ENCODE assay signal across 8 cellular contexts in the genomic region with DNA sequence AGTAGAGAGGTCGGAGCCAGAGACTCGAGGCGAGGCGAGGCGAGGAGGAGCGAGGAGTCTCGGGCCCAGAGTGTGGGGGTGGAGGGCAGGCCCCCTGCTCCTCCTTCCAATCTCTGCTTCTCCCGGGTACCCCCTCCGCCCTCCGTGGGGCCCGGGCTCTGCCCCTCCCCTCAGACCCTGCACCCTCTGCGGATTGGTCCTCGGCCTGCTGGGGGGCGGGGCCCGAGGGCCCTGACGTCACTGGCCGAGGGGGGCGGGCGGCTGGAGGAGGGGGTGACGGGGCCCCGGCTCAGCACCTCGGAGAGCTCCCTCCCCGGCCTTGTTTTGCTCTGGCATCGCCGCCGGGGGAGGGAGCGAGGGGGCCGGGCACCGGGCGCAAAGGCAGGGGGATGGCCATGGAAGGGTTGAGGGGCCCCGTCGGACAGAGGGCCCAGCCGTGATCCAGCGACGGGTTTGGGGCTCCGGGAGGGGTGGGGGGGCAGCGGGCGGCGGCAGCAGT. TPM values are rescaled to one million over a fixed set of nuclear protein-coding genes. Genes with fewer than 3 reads are reported as not detected.
DNase-seq lines count a peak whose midpoint lies in the region; ATAC-seq and TF ChIP-seq lines count a peak whose summit lies in the region.

A gene (plus strand): TSS at position 282 of the 499 bp plus-strand sequence. CDS start 232 bp downstream, outside the sequence.

- no peak for TF ChIP-seq CTCF in AG09309 (IDR thresholded peaks at IDR 0.05; ENCODE audit: control insufficient read depth, insufficient read depth, low read depth, low read length, missing control alignments)
- no peak for TF ChIP-seq CTCF in HFFc6 (IDR thresholded peaks at IDR 0.05)
- no peak for TF ChIP-seq CTCF in activated CD8-positive, alpha-beta T cell treated with anti-CD3 and anti-CD28 coated beads for 36 hours (IDR thresholded peaks at IDR 0.05)
- TF ChIP-seq CTCF in dorsolateral prefrontal cortex (IDR thresholded peaks at IDR 0.05 in 54 of 56, conservative IDR thresholded peaks at IDR 0.05 in 2 of 56; ENCODE audit: low read depth in 1 of 56, partially characterized antibody in 56 of 56) = peak in 12 of 56 donors; percentile 4 to 29 (median 16)
- TF ChIP-seq CTCF in liver (IDR thresholded peaks at IDR 0.05; ENCODE audit: low read depth, low read length, missing input control) = no peak

- CTCF ChIA-PET in activated CD8-positive, alpha-beta T cell treated with anti-CD3 and anti-CD28 coated beads for 36 hours (lab: Charles Lee) = interaction anchor here (0.8 kb wide), 1 partner anchor 8 kb away, joined by 4 read pairs; no protein-coding TSS in a partner anchor

- H3K9ac ChIP-seq in liver (ENCODE audit: low read depth in 1 of 2, low read length in 2 of 2) = no peak within 1 kb of the TSS

- no peak within 1 kb of the TSS for H3K27ac Mint-ChIP-seq in HFFc6
- H3K27ac Mint-ChIP-seq in activated CD8-positive, alpha-beta T cell treated with anti-CD3 and anti-CD28 coated beads for 36 hours = no peak within 1 kb of the TSS

- H3K36me3 Mint-ChIP-seq in HFFc6 (ENCODE audit: low read depth) = no peaks in the 10 kb centered on the region
- H3K36me3 Mint-ChIP-seq in activated CD8-positive, alpha-beta T cell treated with anti-CD3 and anti-CD28 coated beads for 36 hours (ENCODE audit: low read depth) = no peaks in the 10 kb centered on the region

- H3K27me3 ChIP-seq in dorsolateral prefrontal cortex (no peaks in the 10 kb centered on the region), liver (ENCODE audit: control insufficient read depth in 4 of 4, insufficient read depth in 4 of 4, low read length in 3 of 4) (peaks cover 0 to 7% (median 2%) of the 10 kb centered on the region in 4 donors)

- H3K9me3 ChIP-seq in liver (ENCODE audit: control insufficient read depth in 4 of 4, low read length in 3 of 4) = no peaks in the 10 kb centered on the region

- no peaks in the 10 kb centered on the region for H3K36me3 ChIP-seq in liver (ENCODE audit: control insufficient read depth in 4 of 4, insufficient read depth in 3 of 4, low read depth in 1 of 4, low read length in 3 of 4)

- 4% methylated on average over 39 of the region's 39 CpGs for WGBS in liver

- peak within 1 kb of the TSS; percentile 27 for H3K4me3 ChIP-seq in AG09309 (ENCODE audit: control insufficient read depth, low read depth, low read length)
- peak within 1 kb of the TSS; percentile 52 to 85 (median 75) for H3K4me3 ChIP-seq in dorsolateral prefrontal cortex
- peak within 1 kb of the TSS in 1 of 3 donors; percentile 34 for H3K4me3 ChIP-seq in liver (ENCODE audit: low read depth in 1 of 3, low read length in 3 of 3)

- no peaks in the 10 kb centered on the region for H3K9me3 Mint-ChIP-seq in HFFc6
- no peaks in the 10 kb centered on the region for H3K9me3 Mint-ChIP-seq in activated CD8-positive, alpha-beta T cell treated with anti-CD3 and anti-CD28 coated beads for 36 hours

- H3K4me1 Mint-ChIP-seq in HFFc6 (ENCODE audit: low read depth) = no peaks in the 10 kb centered on the region
- peaks cover 9% of the 10 kb centered on the region for H3K4me1 Mint-ChIP-seq in activated CD8-positive, alpha-beta T cell treated with anti-CD3 and anti-CD28 coated beads for 36 hours (ENCODE audit: low read depth)

- peaks cover 44% of the 10 kb centered on the region for H3K27me3 Mint-ChIP-seq in HFFc6 (ENCODE audit: insufficient read depth)
- H3K27me3 Mint-ChIP-seq in activated CD8-positive, alpha-beta T cell treated with anti-CD3 and anti-CD28 coated beads for 36 hours = peaks cover 18% of the 10 kb centered on the region

- intact Hi-C loops in activated CD8-positive, alpha-beta T cell treated with anti-CD3 and anti-CD28 coated beads for 36 hours (cut with micrococcal nuclease) = no loop called here
- intact Hi-C loops in dorsolateral prefrontal cortex (cut with DNase I) = loop anchor here (1.0 to 2.0 kb wide), 2 partner anchors 86 to 88 kb away; no protein-coding TSS in a partner anchor

- H3K27ac ChIP-seq in dorsolateral prefrontal cortex (peak within 1 kb of the TSS; percentile 71 to 98 (median 94)), liver (ENCODE audit: low read depth in 1 of 2, low read length in 2 of 2) (no peak within 1 kb of the TSS)

- POLR2A ChIA-PET in activated CD8-positive, alpha-beta T cell treated with anti-CD3 and anti-CD28 coated beads for 36 hours (lab: Charles Lee) = interaction anchor here (0.7 to 1.2 kb wide), 3 partner anchors 8 to 122 kb away, joined by 3 read pairs; no protein-coding TSS in a partner anchor

- no peak within 1 kb of the TSS for H3K4me3 Mint-ChIP-seq in HFFc6
- peak within 1 kb of the TSS; percentile 27 for H3K4me3 Mint-ChIP-seq in activated CD8-positive, alpha-beta T cell treated with anti-CD3 and anti-CD28 coated beads for 36 hours

- ATAC-seq in activated CD8-positive, alpha-beta T cell treated with anti-CD3 and anti-CD28 coated beads for 36 hours = peak; percentile 95
- ATAC-seq in GM21423 (IDR thresholded peaks at IDR 0.05; ENCODE audit: unreplicated experiment) = no peak

- no peak for TF ChIP-seq RAD21 in liver (IDR thresholded peaks at IDR 0.05)

- H3K4me1 ChIP-seq in liver (ENCODE audit: control insufficient read depth in 4 of 4, insufficient read depth in 4 of 4, low read length in 3 of 4) = peaks cover 5 to 13% (median 8%) of the 10 kb centered on the region in 4 donors

- DNase-seq in AG09309 (ENCODE audit: low read depth) (no peak), HFFc6 (peak; percentile 25), NCI-H524 treated with DMSO at 0.1 percent for 48 hours (lab: John Stamatoyannopoulos, UW) (peak; percentile 77), dorsolateral prefrontal cortex (peak; percentile 85 to 96 (median 92))
- peak; percentile 87 for DNase-seq in activated CD8-positive, alpha-beta T cell treated with anti-CD3 and anti-CD28 coated beads for 36 hours
- DNase-seq in stimulated activated CD4-positive, alpha-beta T cell treated with anti-CD3 and anti-CD28 coated beads, Interleukin-2, amount 100 ng/mL, for 4 hours (ENCODE audit: low read depth) = peak; percentile 75

TF ChIP-seq in liver, 16 proteins besides CTCF, POLR2A, EP300 and RAD21:
- TF ChIP-seq JUND (IDR thresholded peaks at IDR 0.05) (no peak), FOXA2 (IDR thresholded peaks at IDR 0.05) (no peak)
- TF ChIP-seq, protein P1, sequence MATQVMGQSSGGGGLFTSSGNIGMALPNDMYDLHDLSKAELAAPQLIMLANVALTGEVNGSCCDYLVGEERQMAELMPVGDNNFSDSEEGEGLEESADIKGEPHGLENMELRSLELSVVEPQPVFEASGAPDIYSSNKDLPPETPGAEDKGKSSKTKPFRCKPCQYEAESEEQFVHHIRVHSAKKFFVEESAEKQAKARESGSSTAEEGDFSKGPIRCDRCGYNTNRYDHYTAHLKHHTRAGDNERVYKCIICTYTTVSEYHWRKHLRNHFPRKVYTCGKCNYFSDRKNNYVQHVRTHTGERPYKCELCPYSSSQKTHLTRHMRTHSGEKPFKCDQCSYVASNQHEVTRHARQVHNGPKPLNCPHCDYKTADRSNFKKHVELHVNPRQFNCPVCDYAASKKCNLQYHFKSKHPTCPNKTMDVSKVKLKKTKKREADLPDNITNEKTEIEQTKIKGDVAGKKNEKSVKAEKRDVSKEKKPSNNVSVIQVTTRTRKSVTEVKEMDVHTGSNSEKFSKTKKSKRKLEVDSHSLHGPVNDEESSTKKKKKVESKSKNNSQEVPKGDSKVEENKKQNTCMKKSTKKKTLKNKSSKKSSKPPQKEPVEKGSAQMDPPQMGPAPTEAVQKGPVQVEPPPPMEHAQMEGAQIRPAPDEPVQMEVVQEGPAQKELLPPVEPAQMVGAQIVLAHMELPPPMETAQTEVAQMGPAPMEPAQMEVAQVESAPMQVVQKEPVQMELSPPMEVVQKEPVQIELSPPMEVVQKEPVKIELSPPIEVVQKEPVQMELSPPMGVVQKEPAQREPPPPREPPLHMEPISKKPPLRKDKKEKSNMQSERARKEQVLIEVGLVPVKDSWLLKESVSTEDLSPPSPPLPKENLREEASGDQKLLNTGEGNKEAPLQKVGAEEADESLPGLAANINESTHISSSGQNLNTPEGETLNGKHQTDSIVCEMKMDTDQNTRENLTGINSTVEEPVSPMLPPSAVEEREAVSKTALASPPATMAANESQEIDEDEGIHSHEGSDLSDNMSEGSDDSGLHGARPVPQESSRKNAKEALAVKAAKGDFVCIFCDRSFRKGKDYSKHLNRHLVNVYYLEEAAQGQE (IDR thresholded peaks at IDR 0.05) = peak; percentile 99

RNA-seq across cellular contexts. Expression of the gene that starts here (rescaled TPM):
- under 1 TPM in 1 of 6 experiments, not detected in 5; 0.17 TPM for total RNA-seq in HFFc6 (2021; fragmentation: NEBNext Ultra II Directional; extraction: Animal tissue kit (Norgen Biotek cat#: 25700))
- under 1 TPM in 1 of 2 experiments, not detected in 1; 0.22 TPM for total RNA-seq in activated CD8-positive, alpha-beta T cell treated with anti-CD3 and anti-CD28 coated beads for 36 hours
- total RNA-seq in dorsolateral prefrontal cortex (100 to 1,000 TPM; 123 to 489 (median 370) TPM), liver (10 to 100 TPM in 1 of 2 donors, not detected in 1; 17.0 TPM)
- under 1 TPM; 0.05 to 0.06 TPM for polyA plus RNA-seq in liver

Comparison
In these comparisons a context has a peak if more than half of its experiments do, and no peak if none do; other contexts are left out.
1. RNA of the gene that starts here (total RNA-seq): 123 to 489 TPM in dorsolateral prefrontal cortex; 17.0 TPM in liver, 0.22 TPM in activated CD8-positive, alpha-beta T cell treated with anti-CD3 and anti-CD28 coated beads for 36 hours and 0.17 TPM in HFFc6; every median in the first group is over 4 times any median in the second.
2. Peak in DNase-seq in HFFc6; RNA of the gene not detected or under 1 TPM.
3. Peak in DNase-seq and ATAC-seq in activated CD8-positive, alpha-beta T cell treated with anti-CD3 and anti-CD28 coated beads for 36 hours; RNA of the gene not detected or under 1 TPM.
4. H3K27ac ChIP-seq: peak in dorsolateral prefrontal cortex (59 of 59); none in liver (0 of 2).